24 cellular contexts compared by ENCODE assay signal in the genomic region with DNA sequence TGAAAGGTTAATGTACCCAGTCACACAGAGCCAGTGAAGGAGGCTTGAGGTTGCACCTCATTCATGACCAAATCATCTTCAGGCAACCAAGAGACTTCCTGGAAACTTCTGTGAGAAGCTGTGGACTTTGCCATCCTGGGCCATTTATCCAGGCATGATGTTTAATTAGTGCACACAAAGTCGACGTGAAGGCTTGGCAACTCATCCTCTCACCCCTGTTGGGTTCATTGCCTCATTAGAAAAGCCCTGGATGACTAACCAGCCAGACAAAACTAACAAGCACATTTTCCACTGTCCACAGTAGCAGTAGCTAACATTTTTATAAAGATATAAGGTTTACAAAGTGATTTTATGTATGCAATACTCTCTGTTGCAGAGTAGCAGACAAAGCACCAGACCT.
DNase-seq lines count a peak whose midpoint lies in the region; ATAC-seq and TF ChIP-seq lines count a peak whose summit lies in the region.
"Had no signal": no experiment of that assay in that cellular context is flagged by ENCODE, and none has a peak within 500 bp of the region (broad histone marks: within the 10 kb centered on the region; RNA-seq: fewer than 3 reads in every experiment).

No MANE protein-coding gene starts in this region.

- no peak for TF ChIP-seq POLR2A in right lobe of liver (IDR thresholded peaks at IDR 0.05)
- TF ChIP-seq POLR2A in transverse colon (IDR thresholded peaks at IDR 0.05) = no peak

- H3K4me1 Mint-ChIP-seq in activated CD4-positive, alpha-beta T cell treated with anti-CD3 and anti-CD28 coated beads for 36 hours = no peaks in the 10 kb centered on the region
- H3K4me1 Mint-ChIP-seq: memory B cell; naive thymus-derived CD8-positive, alpha-beta T cell had no signal

- TF ChIP-seq CTCF in choroid plexus epithelial cell (conservative IDR thresholded peaks at IDR 0.05; ENCODE audit: low read depth, low read length) = no peak
- TF ChIP-seq CTCF in right lobe of liver (IDR thresholded peaks at IDR 0.05) = no peak
- no peak for TF ChIP-seq CTCF in transverse colon (IDR thresholded peaks at IDR 0.05)

- H3K36me3 Mint-ChIP-seq in activated CD4-positive, alpha-beta T cell treated with anti-CD3 and anti-CD28 coated beads for 36 hours (ENCODE audit: low read depth) = no peaks in the 10 kb centered on the region
- H3K36me3 Mint-ChIP-seq: memory B cell; naive thymus-derived CD8-positive, alpha-beta T cell had no signal

- intact Hi-C loops in right lobe of liver (cut with DNase I) = no loop called here
- intact Hi-C loops in transverse colon (cut with DNase I; ENCODE audit: low total_unique reads) = no loop called here
- intact Hi-C loops in activated CD4-positive, alpha-beta T cell treated with anti-CD3 and anti-CD28 coated beads for 36 hours (cut with DNase I, micrococcal nuclease) = no loop called here

- H3K4me3 ChIP-seq in choroid plexus epithelial cell (ENCODE audit: low read depth, low read length) = no peak overlapping the region
- H3K4me3 ChIP-seq in right lobe of liver = no peak overlapping the region
- no peak overlapping the region for H3K4me3 ChIP-seq in transverse colon
- H3K4me3 ChIP-seq: cardiac muscle cell, dorsolateral prefrontal cortex, vagina had no signal

- DNase-seq in LoVo (ENCODE audit: low spot score) = peak; percentile 56
- DNase-seq in choroid plexus epithelial cell (ENCODE audit: low read depth) = peak; percentile 38
- DNase-seq in right lobe of liver = peak; percentile 49 to 74 (median 62)
- DNase-seq in transverse colon = peak; percentile 56
- no peak for DNase-seq in SHP77 treated with DMSO at 0.1 percent for 48 hours (lab: John Stamatoyannopoulos, UW)
- DNase-seq in activated CD4-positive, alpha-beta T cell treated with anti-CD3 and anti-CD28 coated beads for 36 hours = no peak
- DNase-seq: activated CD4-positive, CD25-positive, alpha-beta regulatory T cell treated with anti-CD3 and anti-CD28 coated beads, Interleukin-2, amount 50 U/mL, for 72 hours; activated gamma-delta T cell treated with Interleukin-2 at 50 U/mL for 16 hours; activated T-cell treated with anti-CD3 and anti-CD28 coated beads, Interleukin-2, amount 50 U/mL, for 1 hour; AML-193; dorsolateral prefrontal cortex; HFFc6; hypothalamus; naive thymus-derived CD8-positive, alpha-beta T cell; NCI-H1048; NCI-H2029; NCI-H345; NCI-H82; substantia nigra had no signal

- H3K27ac ChIP-seq in right lobe of liver (peak overlapping the region in 1 of 3 donors; percentile 26), transverse colon (peak overlapping the region in 3 of 4 donors; percentile 22 to 43 (median 28))
- H3K27ac ChIP-seq: dorsolateral prefrontal cortex, parathyroid adenoma, vagina had no signal

- H3K9me3 Mint-ChIP-seq in activated CD4-positive, alpha-beta T cell treated with anti-CD3 and anti-CD28 coated beads for 36 hours (ENCODE audit: low read depth) = no peaks in the 10 kb centered on the region
- H3K9me3 Mint-ChIP-seq: HFFc6 had no signal

- H3K4me1 ChIP-seq in right lobe of liver = peaks cover 0 to 23% (median 2%) of the 10 kb centered on the region in 4 donors
- H3K4me1 ChIP-seq in transverse colon = peaks cover 0 to 39% (median 12%) of the 10 kb centered on the region in 4 donors
- H3K4me1 ChIP-seq: parathyroid adenoma, vagina had no signal

- CTCF ChIA-PET in activated CD4-positive, alpha-beta T cell treated with anti-CD3 and anti-CD28 coated beads for 36 hours (lab: Charles Lee) = no interaction called here

- POLR2A ChIA-PET in activated CD4-positive, alpha-beta T cell treated with anti-CD3 and anti-CD28 coated beads for 36 hours (lab: Charles Lee) = no interaction called here

- in situ Hi-C loops in transverse colon (cut with MboI; ENCODE audit: low pct_ligation_motif_present in 1 of 4, low pct_unique_long_range_greater_than_20kb in 1 of 4, low sequenced_read_pairs in 3 of 4) = no loop called here

- H3K27me3 Mint-ChIP-seq in activated CD4-positive, alpha-beta T cell treated with anti-CD3 and anti-CD28 coated beads for 36 hours = no peaks in the 10 kb centered on the region
- H3K27me3 Mint-ChIP-seq: memory B cell had no signal

- H3K36me3 ChIP-seq in right lobe of liver (no peaks in the 10 kb centered on the region), transverse colon (no peaks in the 10 kb centered on the region)
- H3K36me3 ChIP-seq: cardiac muscle cell, vagina had no signal

- no CpG with 5 or more reads among the region's 2 CpGs for WGBS in right lobe of liver (ENCODE audit: insufficient coverage, low coverage, low lambda C conversion rate, missing lambda C conversion rate)
- 17 to 52% methylated on average over 2 of the region's 2 CpGs for WGBS in transverse colon (ENCODE audit: low coverage in 1 of 2), 2 donors

- TF ChIP-seq EP300 in transverse colon (IDR thresholded peaks at IDR 0.05; ENCODE audit: low read depth) = no peak

- H3K4me3 Mint-ChIP-seq in activated CD4-positive, alpha-beta T cell treated with anti-CD3 and anti-CD28 coated beads for 36 hours = no peak overlapping the region
- H3K4me3 Mint-ChIP-seq: HFFc6; memory B cell; naive thymus-derived CD8-positive, alpha-beta T cell had no signal

- H3K27me3 ChIP-seq in right lobe of liver (no peaks in the 10 kb centered on the region), transverse colon (no peaks in the 10 kb centered on the region)
- H3K27me3 ChIP-seq: cardiac muscle cell, dorsolateral prefrontal cortex, vagina had no signal

- H3K27ac Mint-ChIP-seq in activated CD4-positive, alpha-beta T cell treated with anti-CD3 and anti-CD28 coated beads for 36 hours = no peak overlapping the region
- H3K27ac Mint-ChIP-seq: HFFc6; memory B cell; naive thymus-derived CD8-positive, alpha-beta T cell had no signal

- ATAC-seq in right lobe of liver (peak; percentile 89 to 97 (median 94)), HG03196 (IDR thresholded peaks at IDR 0.05; ENCODE audit: unreplicated experiment) (no peak)
- ATAC-seq in activated CD4-positive, alpha-beta T cell treated with anti-CD3 and anti-CD28 coated beads for 36 hours = no peak
- ATAC-seq: naive thymus-derived CD8-positive, alpha-beta T cell had no signal

- H3K9me3 ChIP-seq in right lobe of liver (peaks cover 0 to 11% (median 0%) of the 10 kb centered on the region in 4 donors), transverse colon (no peaks in the 10 kb centered on the region)
- H3K9me3 ChIP-seq: vagina had no signal

Comparison
In these comparisons a context has a peak if more than half of its experiments do, and no peak if none do; other contexts are left out.
1. DNase-seq: peak in LoVo (single experiment), choroid plexus epithelial cell (single experiment), right lobe of liver (3 of 3) and transverse colon (single experiment); none in SHP77 treated with DMSO at 0.1 percent for 48 hours (single experiment) and activated CD4-positive, alpha-beta T cell treated with anti-CD3 and anti-CD28 coated beads for 36 hours (single experiment).
2. ATAC-seq: peak in right lobe of liver (4 of 4); none in HG03196 (single experiment) and activated CD4-positive, alpha-beta T cell treated with anti-CD3 and anti-CD28 coated beads for 36 hours (single experiment).